In the genomic region with DNA sequence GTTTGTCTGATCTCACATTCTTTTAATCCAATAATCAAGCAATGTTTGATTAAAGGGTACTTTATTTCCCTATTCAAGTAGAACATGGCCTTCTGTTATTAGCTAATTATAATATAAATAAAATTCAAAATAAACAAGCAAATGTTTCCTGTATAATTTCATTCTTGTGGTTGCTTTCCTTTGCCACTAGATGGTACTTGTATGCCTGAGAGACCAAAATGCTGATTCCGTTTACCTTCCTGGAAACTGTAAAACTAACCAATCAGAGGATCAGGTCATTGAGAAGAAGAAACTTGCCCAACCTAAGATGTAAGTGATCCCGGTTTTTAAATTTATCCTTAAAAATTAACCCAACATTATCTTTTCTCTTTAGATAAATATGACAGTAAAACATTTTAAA, we compare ENCODE assay signal across 8 cellular contexts. TPM values are rescaled to one million over a fixed set of nuclear protein-coding genes. Genes with fewer than 3 reads are reported as not detected.
A peak's percentile ranks its signal among the peaks of the same experiment; 100 is the strongest.
DNase-seq lines count a peak whose midpoint lies in the region; ATAC-seq and TF ChIP-seq lines count a peak whose summit lies in the region.

No MANE protein-coding gene starts in this region.

- CTCF ChIA-PET in mammary epithelial cell (lab: Charles Lee; ENCODE audit: low non-redundant PET) = interaction anchor here (0.5 to 0.7 kb wide), 6 partner anchors 22 to 910 kb away, joined by 3 to 6 read pairs (median 4); no protein-coding TSS in a partner anchor

- no peaks in the 10 kb centered on the region for H4K20me1 ChIP-seq in mammary epithelial cell (ENCODE audit: insufficient read depth, low read length)

- no peak overlapping the region for H3K4me3 ChIP-seq in LNCaP clone FGC (ENCODE audit: low read depth, low read length)
- H3K4me3 ChIP-seq in mammary epithelial cell (replicated peaks in 1 of 3; ENCODE audit: insufficient read depth in 1 of 3, low read depth in 2 of 3, low read length in 3 of 3) = no peak overlapping the region

- TF ChIP-seq CTCF in LNCaP clone FGC (IDR thresholded peaks at IDR 0.05; ENCODE audit: control insufficient read depth, extremely low read depth, insufficient read depth) = peak; percentile 73
- TF ChIP-seq CTCF in mammary epithelial cell (conservative IDR thresholded peaks at IDR 0.05 in 1 of 2, IDR thresholded peaks at IDR 0.05 in 1 of 2; ENCODE audit: extremely low read depth in 1 of 2, insufficient read depth in 1 of 2, low read depth in 1 of 2, low read length in 2 of 2) = peak; percentile 38 to 74
- peak; percentile 27 to 50 (median 32) for TF ChIP-seq CTCF in nephron (IDR thresholded peaks at IDR 0.05; ENCODE audit: unreplicated experiment in 3 of 3)

- no peaks in the 10 kb centered on the region for H3K9me3 ChIP-seq in mammary epithelial cell (replicated peaks; ENCODE audit: insufficient read depth, low read length)

- H3K27ac Mint-ChIP-seq in nephron = no peak overlapping the region

- no peak for ATAC-seq in GM18502 (IDR thresholded peaks at IDR 0.05; ENCODE audit: poor library complexity, unreplicated experiment)

- in situ Hi-C loops in mammary epithelial cell (cut with MboI; ENCODE audit: low sequenced_read_pairs in 2 of 2) = loop anchor here (5.0 to 10.0 kb wide), 2 partner anchors 190 to 192 kb away; no protein-coding TSS in a partner anchor

- H3K9ac ChIP-seq in mammary epithelial cell (ENCODE audit: insufficient read depth, low read length) = no peak overlapping the region

- no peaks in the 10 kb centered on the region for H3K36me3 ChIP-seq in mammary epithelial cell (ENCODE audit: insufficient read depth, low read length)

- intact Hi-C loops in mammary epithelial cell (cut with micrococcal nuclease) = loop anchor here (1.0 to 2.0 kb wide), 2 partner anchors 60 to 188 kb away; no protein-coding TSS in a partner anchor

- no peak overlapping the region for H3K4me3 Mint-ChIP-seq in nephron

- no peaks in the 10 kb centered on the region for H3K36me3 Mint-ChIP-seq in nephron (ENCODE audit: low read depth)

- H3K4me1 Mint-ChIP-seq in nephron = peaks cover 7% of the 10 kb centered on the region

- dilution Hi-C loops in mammary epithelial cell (cut with HindIII; ENCODE audit: low sequenced_read_pairs) = no loop called here

- no peak overlapping the region for H3K4me2 ChIP-seq in mammary epithelial cell (ENCODE audit: insufficient read depth, low read depth, low read length)

- no peaks in the 10 kb centered on the region for H3K27me3 Mint-ChIP-seq in nephron (ENCODE audit: low read depth)

- H3K79me2 ChIP-seq in mammary epithelial cell (ENCODE audit: insufficient read depth, low read length) = no peaks in the 10 kb centered on the region

- H3K27me3 ChIP-seq in mammary epithelial cell (ENCODE audit: insufficient read depth, low read length) = no peaks in the 10 kb centered on the region

- no TSS peak for BruUV-seq in mammary epithelial cell (replicated peaks; lab: Mats Ljungman, UMichigan)

- H2AFZ ChIP-seq in mammary epithelial cell (ENCODE audit: low read depth, low read length) = no peak overlapping the region

- peaks cover 10% of the 10 kb centered on the region for H3K9me3 Mint-ChIP-seq in nephron

- H3K4me1 ChIP-seq in mammary epithelial cell (ENCODE audit: insufficient read depth, low read length) = no peaks in the 10 kb centered on the region

- DNase-seq in NCI-H1694 treated with DMSO at 0.1 percent for 48 hours (lab: John Stamatoyannopoulos, UW) (peak; percentile 24), NCI-H1694 (lab: John Stamatoyannopoulos, UW) (no peak), LNCaP clone FGC (ENCODE audit: low read depth) (peak; percentile 68), mammary epithelial cell (peak; percentile 51), cerebellar cortex (ENCODE audit: low spot score) (no peak), activated gamma-delta T cell treated with Interleukin-2 at 50 U/mL for 16 hours (no peak)

- 15% methylated on average over 2 of the region's 2 CpGs for WGBS in mammary epithelial cell (ENCODE audit: low coverage, missing lambda C conversion rate)

- no peak overlapping the region for H3K27ac ChIP-seq in mammary epithelial cell (ENCODE audit: insufficient read depth, low read depth, low read length)

RNA-seq across cellular contexts. Expression of a gene that starts 8.1 kb away (rescaled TPM):
- total RNA-seq in mammary epithelial cell = 10 to 100 TPM; 28.9 to 38.5 TPM
- 6.5 TPM for polyA plus RNA-seq in mammary epithelial cell
- polyA minus RNA-seq in mammary epithelial cell = 5.4 TPM

Comparison
In these comparisons a context has a peak if more than half of its experiments do, and no peak if none do; other contexts are left out.
1. DNase-seq: peak in NCI-H1694 treated with DMSO at 0.1 percent for 48 hours (single experiment), LNCaP clone FGC (single experiment) and mammary epithelial cell (single experiment); none in NCI-H1694 (single experiment), cerebellar cortex (single experiment) and activated gamma-delta T cell treated with Interleukin-2 at 50 U/mL for 16 hours (single experiment).
2. Peak in every context shown above with its lines, with median percentiles within 50 percentile points of each other: CTCF ChIP-seq.